Comparison of ENCODE assay signal across 19 cellular contexts in the genomic region with DNA sequence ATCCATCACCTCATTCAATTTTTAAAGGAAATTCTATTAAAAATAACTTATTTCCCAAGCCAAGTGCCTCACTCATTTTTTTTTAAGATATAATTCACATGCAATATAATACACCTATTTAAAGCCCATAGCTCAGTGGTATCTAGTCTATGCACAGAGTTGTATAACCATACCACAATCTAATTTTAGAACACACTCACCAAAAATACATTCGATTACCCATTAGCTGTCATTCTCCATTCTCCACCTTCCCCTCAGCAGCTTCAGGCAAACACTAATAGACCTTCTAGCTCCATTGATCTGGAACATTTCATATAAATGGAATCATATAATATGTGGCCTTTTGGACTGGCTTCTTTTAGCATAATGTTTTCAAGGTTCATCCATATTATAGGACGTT.
"Had no signal": no experiment of that assay in that cellular context is flagged by ENCODE, and none has a peak within 500 bp of the region (broad histone marks: within the 10 kb centered on the region; RNA-seq: fewer than 3 reads in every experiment).

No MANE protein-coding gene starts in this region.

- H3K4me3 ChIP-seq: body of pancreas, colonic mucosa, prostate gland, smooth muscle cell, suprapubic skin, upper lobe of left lung had no signal

- FAIRE-seq: endometrium, TTC549 had no signal

- H3K27ac Mint-ChIP-seq: activated CD4-positive, alpha-beta T cell treated with anti-CD3 and anti-CD28 coated beads, Interleukin-2, amount 10 ng/mL, durations not matched to agents 7 days and 5 days; activated naive CD8-positive, alpha-beta T cell; stimulated activated naive CD8-positive, alpha-beta T cell treated with anti-CD3 and anti-CD28 coated beads, Interleukin-15, Interleukin-2, amounts not matched to agents 100 ng/mL and 50 ng/mL, for 24 hours; WTC11 had no signal

- H3K9me3 Mint-ChIP-seq: activated CD4-positive, alpha-beta T cell treated with anti-CD3 and anti-CD28 coated beads, Interleukin-2, amount 10 ng/mL, durations not matched to agents 7 days and 5 days; stimulated activated naive CD8-positive, alpha-beta T cell treated with anti-CD3 and anti-CD28 coated beads, Interleukin-15, Interleukin-2, amounts not matched to agents 100 ng/mL and 50 ng/mL, for 24 hours had no signal

- H3K4me2 ChIP-seq: smooth muscle cell had no signal

- H3K36me3 Mint-ChIP-seq: activated naive CD8-positive, alpha-beta T cell had no signal

- H3K27ac ChIP-seq: colonic mucosa, prostate gland, suprapubic skin, upper lobe of left lung had no signal

- H3K27me3 Mint-ChIP-seq: activated naive CD8-positive, alpha-beta T cell had no signal

- H3K4me3 Mint-ChIP-seq: activated CD4-positive, alpha-beta T cell treated with anti-CD3 and anti-CD28 coated beads, Interleukin-2, amount 10 ng/mL, durations not matched to agents 7 days and 5 days; activated naive CD8-positive, alpha-beta T cell; stimulated activated naive CD8-positive, alpha-beta T cell treated with anti-CD3 and anti-CD28 coated beads, Interleukin-15, Interleukin-2, amounts not matched to agents 100 ng/mL and 50 ng/mL, for 24 hours; WTC11 had no signal

- H3K36me3 ChIP-seq: colonic mucosa, prostate gland, suprapubic skin, upper lobe of left lung had no signal

- H3K9me3 ChIP-seq: body of pancreas, colonic mucosa, prostate gland, suprapubic skin, upper lobe of left lung had no signal

- H3K27me3 ChIP-seq: body of pancreas, colonic mucosa, suprapubic skin, upper lobe of left lung had no signal

- H3K4me1 ChIP-seq: prostate gland had no signal

- ATAC-seq: body of pancreas, esophagus mucosa, left ventricle myocardium superior, right cardiac atrium, WTC11 had no signal

- DNase-seq: activated CD4-positive, alpha-beta T cell treated with anti-CD3 and anti-CD28 coated beads, Interleukin-2, amount 10 ng/mL, durations not matched to agents 7 days and 5 days; activated gamma-delta T cell treated with Interleukin-2 at 50 U/mL for 16 hours; amygdala; central memory CD4-positive, alpha-beta T cell; colonic mucosa; hypothalamus; left ventricle myocardium superior; right cardiac atrium; upper lobe of left lung had no signal
